8 cellular contexts compared by ENCODE assay signal in genomic region chr6:52420668-52421358, GRCh38. TPM values are rescaled to one million over a fixed set of nuclear protein-coding genes. Genes with fewer than 3 reads are reported as not detected.
DNase-seq lines count a peak whose midpoint lies in the region; ATAC-seq lines count a peak whose summit lies in the region.

No MANE protein-coding gene starts in this region.

- H3K36me3 ChIP-seq in H7 (replicated peaks; ENCODE audit: control insufficient read depth, insufficient read depth, low read length) (no peaks in the 10 kb centered on the region), mesendoderm (ENCODE audit: control insufficient read depth, insufficient read depth, low read length) (no peaks in the 10 kb centered on the region)

- DNase-seq in H7 (no peak), NCI-H526 (lab: John Stamatoyannopoulos, UW) (peak; percentile 52 to 66), dermis microvascular lymphatic vessel endothelial cell (ENCODE audit: low read depth in 2 of 2) (peak; percentile 58), mesendoderm (peak; percentile 79), NOMO-1 treated with DMSO at 0.1 percent for 48 hours (lab: John Stamatoyannopoulos, UW; ENCODE audit: unreplicated experiment) (no peak)

- H3K4ac ChIP-seq in mesendoderm (ENCODE audit: low read depth, low read length): no peak overlapping the region

- no peak overlapping the region for H3K23ac ChIP-seq in mesendoderm (ENCODE audit: low read length)

- WGBS in mesendoderm (ENCODE audit: extremely low coverage, insufficient coverage, low lambda C conversion rate): 100% methylated on average over 1 of the region's 21 CpGs

- no peak overlapping the region for H2BK120ac ChIP-seq in mesendoderm (ENCODE audit: low read depth, low read length)

- no peak overlapping the region for H4K5ac ChIP-seq in mesendoderm (ENCODE audit: low read length)

- H2BK5ac ChIP-seq in mesendoderm (ENCODE audit: low read length): no peak overlapping the region

- H3K18ac ChIP-seq in mesendoderm (ENCODE audit: low read length): no peak overlapping the region

- H4K8ac ChIP-seq in mesendoderm (ENCODE audit: low read depth, low read length): no peak overlapping the region

- peak overlapping the region; percentile 65 for H3K9ac ChIP-seq in mesendoderm (ENCODE audit: low read length)

- H3K4me3 ChIP-seq in H7 (ENCODE audit: insufficient read depth, low read depth, low read length): peak overlapping the region; percentile 60
- peak overlapping the region; percentile 80 for H3K4me3 ChIP-seq in mesendoderm (ENCODE audit: low read length)

- peaks cover 2% of the 10 kb centered on the region for H3K4me1 ChIP-seq in mesendoderm (ENCODE audit: control insufficient read depth, low read depth, low read length)

- H3K4me2 ChIP-seq in mesendoderm (ENCODE audit: low read length): peak overlapping the region; percentile 84

- ATAC-seq in GM18511 (IDR thresholded peaks at IDR 0.05; ENCODE audit: unreplicated experiment) (no peak), GM19467 (IDR thresholded peaks at IDR 0.05; ENCODE audit: unreplicated experiment) (no peak), GM21619 (IDR thresholded peaks at IDR 0.05; ENCODE audit: unreplicated experiment) (no peak)

- H2AK5ac ChIP-seq in mesendoderm (ENCODE audit: low read length): no peak overlapping the region

- peak overlapping the region; percentile 83 for H3K56ac ChIP-seq in mesendoderm (ENCODE audit: low read length)

- no peak overlapping the region for H2BK15ac ChIP-seq in mesendoderm (replicated peaks; ENCODE audit: low read depth)

- H3K27me3 ChIP-seq in H7 (ENCODE audit: control insufficient read depth, insufficient read depth, low read length) (no peaks in the 10 kb centered on the region), mesendoderm (ENCODE audit: insufficient read depth, low read length, poor library complexity) (no peaks in the 10 kb centered on the region)

- no peaks in the 10 kb centered on the region for H3K79me1 ChIP-seq in mesendoderm (ENCODE audit: low read length)

- H3K27ac ChIP-seq in mesendoderm (ENCODE audit: low read depth, low read length): no peak overlapping the region

- H3K79me2 ChIP-seq in mesendoderm (ENCODE audit: control insufficient read depth, insufficient read depth, low read length): no peaks in the 10 kb centered on the region

RNA-seq across cellular contexts. Expression of gene EFHC1, which starts 0.7 kb away (rescaled TPM):
- 11.5 and 15.7 TPM in 2 replicates for total RNA-seq in H7 (2014; rRNA removed; shearing (Covaris generic))
- 5.9 and 7.2 TPM in 2 replicates for total RNA-seq in dermis microvascular lymphatic vessel endothelial cell
- 7.6 TPM for polyA plus RNA-seq in mesendoderm (2013, experiment 1 of 2)
- polyA plus RNA-seq in mesendoderm (2013, experiment 2 of 2): 7.2 TPM

RNA-seq across cellular contexts. Expression of gene PAQR8, which starts 58.9 kb away (rescaled TPM):
- 4.6 and 6.7 TPM in 2 replicates for total RNA-seq in H7 (2014; rRNA removed; shearing (Covaris generic))
- total RNA-seq in dermis microvascular lymphatic vessel endothelial cell: 10.7 and 15.6 TPM in 2 replicates
- 2.7 TPM for polyA plus RNA-seq in mesendoderm (2013, experiment 1 of 2)
- 2.6 TPM for polyA plus RNA-seq in mesendoderm (2013, experiment 2 of 2)

Comparison
In these comparisons a context has a peak if more than half of its experiments do, and no peak if none do; other contexts are left out.
1. DNase-seq: peak in NCI-H526 (2 of 2), dermis microvascular lymphatic vessel endothelial cell (2 of 2) and mesendoderm (single experiment); none in H7 (single experiment) and NOMO-1 treated with DMSO at 0.1 percent for 48 hours (single experiment).